Comparison of ENCODE assay signal across 1 cellular context in genomic region chr14:64715146-64715627, GRCh38.
TF ChIP-seq lines count a peak whose summit lies in the region.

No MANE protein-coding gene starts in this region.

TF ChIP-seq in WTC11, 78 proteins besides CTCF, POLR2A, EP300 and RAD21 (continued from another document):
- TF ChIP-seq IRF1 (CRISPR knock-in tag; IDR thresholded peaks at IDR 0.05) (0 out of 2 replicates have a peak, but pooled peaks have one; percentile 71), USF2 (CRISPR knock-in tag; IDR thresholded peaks at IDR 0.05) (peak; percentile 24; the same call in 1 of the 2 replicates), NFE2L1 (CRISPR knock-in tag; IDR thresholded peaks at IDR 0.05) (0 out of 2 replicates have a peak, but pooled peaks have one; percentile 27)
TF ChIP-seq in WTC11: peak in this region for 3.
